ENCODE assay signal across 1 cellular context in the genomic region with DNA sequence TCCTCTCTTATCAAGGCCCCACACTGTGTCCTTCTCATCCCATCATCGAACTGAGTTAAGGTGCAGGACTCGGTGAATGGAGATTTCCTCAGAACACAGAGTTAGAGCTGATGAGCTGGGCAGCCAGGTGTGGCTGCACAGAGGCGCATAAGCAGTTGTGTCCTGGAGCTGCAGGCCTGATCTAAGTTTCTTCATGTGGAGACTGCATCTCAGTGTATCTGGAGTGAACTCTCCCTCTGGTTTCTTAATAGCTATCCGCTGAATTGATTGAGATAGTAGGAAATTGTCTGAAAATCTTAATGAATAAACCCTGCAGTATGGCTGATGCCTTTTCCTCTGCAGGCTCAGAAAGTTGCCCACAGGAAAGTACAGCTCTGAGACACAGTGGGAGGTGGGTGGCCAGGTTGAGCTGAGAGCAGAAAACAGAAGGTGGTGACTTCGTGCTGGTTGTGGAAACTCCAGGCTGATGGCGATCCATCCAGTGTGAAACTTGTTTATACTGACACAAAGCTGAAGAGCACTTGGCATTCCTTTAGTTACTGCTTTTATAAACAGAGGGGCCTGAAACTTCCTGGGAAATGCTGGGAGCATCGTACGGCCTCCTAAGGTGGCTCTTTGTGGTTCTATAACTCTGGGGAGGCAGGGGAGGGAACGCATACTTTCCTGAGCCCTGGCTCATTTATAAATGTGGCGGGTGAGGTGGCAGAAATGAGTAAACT.
TF ChIP-seq lines count a peak whose summit lies in the region.

No MANE protein-coding gene starts in this region.

TF ChIP-seq in IMR-90, 13 proteins besides CTCF, POLR2A, EP300 and RAD21:
- TF ChIP-seq, protein P1, sequence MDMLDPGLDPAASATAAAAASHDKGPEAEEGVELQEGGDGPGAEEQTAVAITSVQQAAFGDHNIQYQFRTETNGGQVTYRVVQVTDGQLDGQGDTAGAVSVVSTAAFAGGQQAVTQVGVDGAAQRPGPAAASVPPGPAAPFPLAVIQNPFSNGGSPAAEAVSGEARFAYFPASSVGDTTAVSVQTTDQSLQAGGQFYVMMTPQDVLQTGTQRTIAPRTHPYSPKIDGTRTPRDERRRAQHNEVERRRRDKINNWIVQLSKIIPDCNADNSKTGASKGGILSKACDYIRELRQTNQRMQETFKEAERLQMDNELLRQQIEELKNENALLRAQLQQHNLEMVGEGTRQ (IDR thresholded peaks at IDR 0.05; ENCODE audit: low read depth, low read length) = no peak
- TF ChIP-seq RFX5 (IDR thresholded peaks at IDR 0.05; ENCODE audit: low read depth, low read length) (no peak), RCOR1 (IDR thresholded peaks at IDR 0.05; ENCODE audit: insufficient replicate concordance, low read length) (no peak), NFE2L2 (IDR thresholded peaks at IDR 0.05; ENCODE audit: low read depth, low read length) (no peak), CEBPB (IDR thresholded peaks at IDR 0.05; ENCODE audit: low read depth, low read length) (no peak), MAZ (IDR thresholded peaks at IDR 0.05; ENCODE audit: borderline replicate concordance, low read depth, low read length) (no peak), MAFK (IDR thresholded peaks at IDR 0.05; ENCODE audit: low read depth, low read length) (no peak), MXI1 (IDR thresholded peaks at IDR 0.05; ENCODE audit: borderline replicate concordance, low read depth, low read length) (no peak), BHLHE40 (IDR thresholded peaks at IDR 0.05; ENCODE audit: low read depth, low read length) (no peak), SMC3 (IDR thresholded peaks at IDR 0.05; ENCODE audit: low read depth, low read length) (no peak)
